ENCODE assay signal across 29 cellular contexts in the genomic region with DNA sequence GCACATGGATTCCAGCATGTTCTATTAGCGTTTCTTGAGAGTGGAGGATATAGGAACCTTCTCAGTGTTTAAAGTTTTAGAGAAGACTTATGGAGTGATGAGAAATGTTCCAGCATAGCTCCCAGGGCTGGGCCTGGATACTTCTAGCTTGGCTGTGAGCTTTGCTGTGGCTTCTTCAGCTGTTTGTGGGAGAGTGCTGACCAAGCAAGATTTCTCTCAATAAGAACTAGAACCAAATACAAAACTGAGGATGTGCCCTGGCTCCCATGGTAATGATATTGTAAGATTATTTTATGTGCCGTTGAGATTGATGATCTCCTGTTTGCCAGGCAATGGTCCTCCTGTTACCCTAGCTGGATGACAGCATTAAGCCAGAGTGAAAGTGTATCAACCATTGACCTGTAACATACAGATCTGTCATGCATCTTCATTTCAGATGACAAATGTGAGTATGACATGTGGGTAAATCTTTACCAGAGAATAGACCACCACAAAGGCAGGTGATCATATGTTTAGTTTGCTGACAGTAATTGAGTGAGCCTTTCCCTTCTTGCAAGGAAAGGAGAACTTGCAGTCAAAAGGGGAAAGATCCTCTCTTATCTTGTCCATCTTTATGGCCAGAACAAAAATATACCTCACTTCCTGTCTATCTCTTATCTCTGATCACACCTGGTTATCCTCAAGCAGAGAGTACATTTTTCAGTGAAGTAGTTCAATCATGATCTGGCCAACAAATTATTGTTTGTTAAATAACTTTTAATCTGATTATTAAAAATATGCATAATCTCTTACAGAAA.
"Had no signal": no experiment of that assay in that cellular context is flagged by ENCODE, and none has a peak within 500 bp of the region (broad histone marks: within the 10 kb centered on the region; RNA-seq: fewer than 3 reads in every experiment).

No MANE protein-coding gene starts in this region.

- H3K4me3 Mint-ChIP-seq: activated CD4-positive, alpha-beta memory T cell treated with anti-CD3 and anti-CD28 coated beads, Interleukin-2, amount 10 ng/mL, durations not matched to agents 7 days and 5 days; activated naive CD4-positive, alpha-beta T cell treated with anti-CD3 and anti-CD28 coated beads, Interleukin-2, amount 10 ng/mL, durations not matched to agents 7 days and 5 days; activated T-cell treated with anti-CD3 and anti-CD28 coated beads, Interleukin-2, amount 50 U/mL, for 24 hours; immature natural killer cell; naive B cell; nephron progenitor cell had no signal

- DNase-seq: activated CD4-positive, alpha-beta memory T cell treated with anti-CD3 and anti-CD28 coated beads, Interleukin-2, amount 10 ng/mL, durations not matched to agents 7 days and 5 days; activated CD4-positive, alpha-beta T cell treated with anti-CD3 and anti-CD28 coated beads for 48 hours; activated CD8-positive, alpha-beta memory T cell treated with anti-CD3 and anti-CD28 coated beads, Interleukin-2, amount 50 U/mL, for 48 hours; activated gamma-delta T cell; activated naive CD4-positive, alpha-beta T cell treated with anti-CD3 and anti-CD28 coated beads, Interleukin-2, amount 10 ng/mL, durations not matched to agents 7 days and 5 days; activated T-cell treated with anti-CD3 and anti-CD28 coated beads, Interleukin-2, amount 50 U/mL, for 24 hours; amniotic stem cell; brain microvascular endothelial cell; foreskin fibroblast; head of caudate nucleus; hypothalamus; immature natural killer cell; kidney; left colon; mammary epithelial cell; naive B cell; nephron progenitor cell; ovary; spleen; stimulated activated naive CD4-positive, alpha-beta T cell; tibial artery; upper lobe of right lung had no signal

- H3K36me3 ChIP-seq: brain microvascular endothelial cell, neutrophil, ovary, right atrium auricular region, spleen, suprapubic skin, tibial artery, upper lobe of right lung had no signal

- ATAC-seq: esophagus mucosa, left colon, upper lobe of right lung had no signal

- H3K4me3 ChIP-seq: coronary artery, ovary, right atrium auricular region, spleen, suprapubic skin, tibial artery, upper lobe of right lung had no signal

- H3K27me3 Mint-ChIP-seq: activated CD4-positive, alpha-beta memory T cell treated with anti-CD3 and anti-CD28 coated beads, Interleukin-2, amount 10 ng/mL, durations not matched to agents 7 days and 5 days; activated naive CD4-positive, alpha-beta T cell treated with anti-CD3 and anti-CD28 coated beads, Interleukin-2, amount 10 ng/mL, durations not matched to agents 7 days and 5 days had no signal

- H3K36me3 Mint-ChIP-seq: activated naive CD4-positive, alpha-beta T cell treated with anti-CD3 and anti-CD28 coated beads, Interleukin-2, amount 10 ng/mL, durations not matched to agents 7 days and 5 days had no signal

- H3K4me1 Mint-ChIP-seq: activated CD4-positive, alpha-beta memory T cell treated with anti-CD3 and anti-CD28 coated beads, Interleukin-2, amount 10 ng/mL, durations not matched to agents 7 days and 5 days; activated naive CD4-positive, alpha-beta T cell treated with anti-CD3 and anti-CD28 coated beads, Interleukin-2, amount 10 ng/mL, durations not matched to agents 7 days and 5 days; naive B cell had no signal

- FAIRE-seq: astrocyte, endothelial cell of umbilical vein had no signal

- H3K27me3 ChIP-seq: brain microvascular endothelial cell, neutrophil, ovary, right atrium auricular region, spleen, suprapubic skin, tibial artery, upper lobe of right lung had no signal

- H3K27ac ChIP-seq: brain microvascular endothelial cell, coronary artery, neutrophil, ovary, right atrium auricular region, spleen, suprapubic skin, tibial artery, upper lobe of right lung had no signal

- H3K4me1 ChIP-seq: right atrium auricular region, spleen, suprapubic skin, upper lobe of right lung had no signal

- H3K27ac Mint-ChIP-seq: activated CD4-positive, alpha-beta memory T cell treated with anti-CD3 and anti-CD28 coated beads, Interleukin-2, amount 10 ng/mL, durations not matched to agents 7 days and 5 days; activated naive CD4-positive, alpha-beta T cell treated with anti-CD3 and anti-CD28 coated beads, Interleukin-2, amount 10 ng/mL, durations not matched to agents 7 days and 5 days; activated T-cell treated with anti-CD3 and anti-CD28 coated beads, Interleukin-2, amount 50 U/mL, for 24 hours; naive B cell; nephron progenitor cell had no signal

- H3K9me3 ChIP-seq: neutrophil, ovary, tibial artery had no signal
